Comparison of ENCODE assay signal across 8 cellular contexts in the genomic region with DNA sequence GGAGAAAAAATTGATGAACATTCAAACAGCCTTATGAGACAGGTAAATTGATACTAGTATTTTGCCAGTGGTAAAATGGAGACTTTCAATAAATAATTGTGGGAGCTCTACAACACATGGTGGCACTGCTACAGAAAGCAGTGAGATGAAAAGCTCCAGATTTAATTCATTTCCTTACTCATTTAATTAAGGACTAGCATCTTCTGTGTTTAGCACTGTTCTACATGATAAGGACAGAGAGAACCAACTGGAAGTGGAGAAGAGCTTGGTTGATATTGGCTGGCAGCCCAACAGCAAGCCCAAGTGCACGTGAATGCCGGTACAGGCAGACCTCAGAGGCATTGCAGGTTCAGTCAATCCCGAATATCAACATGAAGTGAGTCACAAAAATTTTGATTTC.
"Had no signal": no experiment of that assay in that cellular context is flagged by ENCODE, and none has a peak within 500 bp of the region (broad histone marks: within the 10 kb centered on the region; RNA-seq: fewer than 3 reads in every experiment).

No MANE protein-coding gene starts in this region.

- H3K36me3 ChIP-seq: HAP-1 had no signal

- ATAC-seq: HCT116, HepG2 had no signal

- DNase-seq: GM23248, GOT3, H7, KBM-7 had no signal

- H3K4me1 ChIP-seq: HAP-1 had no signal

- H3K27ac Mint-ChIP-seq: IgD-negative memory B cell had no signal

- H3K9me3 ChIP-seq: HAP-1 had no signal

- H3K4me3 ChIP-seq: GM23248, HAP-1 had no signal

- H3K36me3 Mint-ChIP-seq: IgD-negative memory B cell had no signal
